Comparison of ENCODE assay signal across 8 cellular contexts in the genomic region with DNA sequence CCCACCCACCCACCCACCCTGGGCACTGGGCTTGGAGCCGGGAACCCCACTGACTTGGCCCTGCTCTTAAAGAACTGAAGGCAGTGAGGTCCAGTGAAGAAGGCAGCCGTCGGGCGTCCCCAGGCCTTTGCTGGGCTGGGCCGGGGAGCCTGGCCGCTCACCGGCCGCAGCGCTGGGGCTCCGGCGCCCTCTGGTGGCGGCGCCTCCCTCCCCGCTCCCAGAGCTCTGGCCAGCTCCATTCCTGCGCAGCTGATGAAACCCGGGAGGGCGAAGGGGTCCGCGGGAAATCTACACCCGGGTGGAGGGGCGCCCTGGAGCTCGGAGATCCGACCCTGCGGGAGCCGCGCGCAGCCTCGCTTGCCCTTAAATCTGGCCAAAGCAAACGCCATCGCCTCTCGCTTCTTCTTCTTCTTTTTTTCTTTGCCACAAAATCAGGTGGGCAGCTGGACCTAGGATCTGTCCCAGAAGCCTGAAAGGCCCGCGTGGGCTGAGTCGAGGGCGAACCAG. TPM values are rescaled to one million over a fixed set of nuclear protein-coding genes. Genes with fewer than 3 reads are reported as not detected.
A peak's percentile ranks its signal among the peaks of the same experiment; 100 is the strongest.
DNase-seq lines count a peak whose midpoint lies in the region; ATAC-seq and TF ChIP-seq lines count a peak whose summit lies in the region.

No MANE protein-coding gene starts in this region.

- TF ChIP-seq EP300 in SK-N-SH (IDR thresholded peaks at IDR 0.05; ENCODE audit: borderline replicate concordance in 1 of 2, low read depth in 1 of 2, low read length in 1 of 2), result no peak

- no peaks in the 10 kb centered on the region for H3K9me2 ChIP-seq in SK-N-SH

- DNase-seq in SKM-1 treated with dmso at 0.1 percent for 144 hours (lab: John Stamatoyannopoulos, UW; ENCODE audit: unreplicated experiment), result peak; percentile 6
- no peak for DNase-seq in SKM-1 (lab: John Stamatoyannopoulos, UW; ENCODE audit: unreplicated experiment)
- peak; percentile 38 for DNase-seq in HCEC 1CT
- DNase-seq in SK-N-SH, result peak; percentile 95
- DNase-seq in choroid plexus epithelial cell (ENCODE audit: low read depth), result peak; percentile 73
- DNase-seq in left lobe of liver (ENCODE audit: low spot score), result peak; percentile 67
- DNase-seq in stimulated activated naive CD8-positive, alpha-beta T cell treated with anti-CD3 and anti-CD28 coated beads, Interleukin-15, Interleukin-2, amounts not matched to agents 100 U/mL and 50 U/mL, for 24 hours, result peak; percentile 59
- DNase-seq in NCI-H345 (lab: John Stamatoyannopoulos, UW), result no peak

- peak; percentile 91 for TF ChIP-seq RAD21 in SK-N-SH (IDR thresholded peaks at IDR 0.05; ENCODE audit: low read length)

- no peak overlapping the region; the same call in 1 of the 2 replicates for H2AFZ ChIP-seq in SK-N-SH (ENCODE audit: low read depth)

- H3F3A ChIP-seq in SK-N-SH (replicated peaks; ENCODE audit: insufficient read depth), result no peaks in the 10 kb centered on the region

- H4K20me1 ChIP-seq in SK-N-SH (ENCODE audit: insufficient read depth), result peaks cover 22% of the 10 kb centered on the region

- H3K4me3 ChIP-seq in SK-N-SH (ENCODE audit: low read depth in 2 of 2, low read length in 1 of 2), result peak overlapping the region in 1 of 2 experiments; percentile 49; a peak in 1 of 4 replicates
- H3K4me3 ChIP-seq in choroid plexus epithelial cell (ENCODE audit: low read depth, low read length), result no peak overlapping the region

- peaks cover 32% of the 10 kb centered on the region for H3K79me2 ChIP-seq in SK-N-SH (ENCODE audit: insufficient read depth)

- no peak overlapping the region for H3K27ac ChIP-seq in SK-N-SH (ENCODE audit: low read depth in 2 of 2, low read length in 1 of 2)

- no peaks in the 10 kb centered on the region; a peak in 1 of 4 replicates for H3K4me1 ChIP-seq in SK-N-SH (ENCODE audit: control insufficient read depth in 1 of 2, insufficient read depth in 2 of 2, low read depth in 1 of 2, low read length in 1 of 2)

- H3K9ac ChIP-seq in SK-N-SH, result no peak overlapping the region

- H3K4me2 ChIP-seq in SK-N-SH, result peak overlapping the region; percentile 45; the same call in 1 of the 2 replicates

- H3K27me3 ChIP-seq in SK-N-SH (ENCODE audit: insufficient read depth), result peaks cover 11% of the 10 kb centered on the region; the same call in 1 of the 2 replicates

- ATAC-seq in left lobe of liver, result peak; percentile 78
- ATAC-seq in stimulated activated naive CD8-positive, alpha-beta T cell treated with anti-CD3 and anti-CD28 coated beads, Interleukin-15, Interleukin-2, amounts not matched to agents 100 U/mL and 50 U/mL, for 24 hours, result no peak

- no peaks in the 10 kb centered on the region for H3K9me3 ChIP-seq in SK-N-SH

- WGBS in SK-N-SH (ENCODE audit: low lambda C conversion rate), result 3% methylated on average over 12 of the region's 35 CpGs

- CTCF ChIA-PET in SK-N-SH (lab: Yijun Ruan, JAX), result interaction anchor here (0.6 to 10.4 kb wide), 36 partner anchors 9 to 727 kb away, joined by 3 to 142 read pairs (median 3); no protein-coding TSS in a partner anchor

- POLR2A ChIA-PET in SK-N-SH (lab: Yijun Ruan, JAX), result interaction anchor here (0.8 to 1.7 kb wide), 2 partner anchors 697 to 716 kb away, joined by 3 to 7 read pairs; no protein-coding TSS in a partner anchor

- peak; percentile 79 for TF ChIP-seq CTCF in SK-N-SH (IDR thresholded peaks at IDR 0.05)
- TF ChIP-seq CTCF in choroid plexus epithelial cell (conservative IDR thresholded peaks at IDR 0.05; ENCODE audit: low read depth, low read length), result peak; percentile 74

- no peaks in the 10 kb centered on the region for H3K36me3 ChIP-seq in SK-N-SH (replicated peaks in 1 of 2; ENCODE audit: control insufficient read depth in 1 of 2, insufficient read depth in 2 of 2, low read length in 1 of 2)

TF ChIP-seq in SK-N-SH, 30 proteins besides CTCF, POLR2A, EP300 and RAD21:
- TF ChIP-seq YY1 (IDR thresholded peaks at IDR 0.05; ENCODE audit: low read depth) (no peak), SMC3 (IDR thresholded peaks at IDR 0.05; ENCODE audit: low read depth, low read length) (peak; percentile 95), NRF1 (IDR thresholded peaks at IDR 0.05; ENCODE audit: low read depth, low read length) (peak; percentile 28; the same call in 1 of the 2 replicates)

RNA-seq across cellular contexts. Expression of gene CXCL12, which starts 1.7 kb away (rescaled TPM):
- 4.1 and 4.7 TPM in 2 replicates for polyA plus RNA-seq in SK-N-SH (2012; rRNA removed)
- 4.4 and 5.7 TPM in 2 replicates for polyA plus RNA-seq in SK-N-SH (2012; cell fraction: cytosol; rRNA removed)
- 3.6 and 4.6 TPM in 2 replicates for polyA plus RNA-seq in SK-N-SH (2012; cell fraction: nucleus; rRNA removed)
- 50.3 TPM for total RNA-seq in left lobe of liver

Comparison
In these comparisons a context has a peak if more than half of its experiments do, and no peak if none do; other contexts are left out.
1. DNase-seq: peak in SKM-1 treated with dmso at 0.1 percent for 144 hours (single experiment), HCEC 1CT (single experiment), SK-N-SH (single experiment), choroid plexus epithelial cell (single experiment), left lobe of liver (single experiment) and stimulated activated naive CD8-positive, alpha-beta T cell treated with anti-CD3 and anti-CD28 coated beads, Interleukin-15, Interleukin-2, amounts not matched to agents 100 U/mL and 50 U/mL, for 24 hours (single experiment); none in SKM-1 (single experiment) and NCI-H345 (single experiment).